In genomic region chr17:49230636-49231562, GRCh38 we compare ENCODE assay signal across 9 cellular contexts. TPM values are rescaled to one million over a fixed set of nuclear protein-coding genes. Genes with fewer than 3 reads are reported as not detected.
A peak's percentile ranks its signal among the peaks of the same experiment; 100 is the strongest.
DNase-seq lines count a peak whose midpoint lies in the region; ATAC-seq, FAIRE-seq and TF ChIP-seq lines count a peak whose summit lies in the region.
"Had no signal": no experiment of that assay in that cellular context is flagged by ENCODE, and none has a peak within 500 bp of the region (broad histone marks: within the 10 kb centered on the region; RNA-seq: fewer than 3 reads in every experiment).

PHOSPHO1 (minus strand) TSS chr17:49230787; CDS start chr17:49226691, 4,096 bp downstream.

- no peak for FAIRE-seq in keratinocyte (lab: Jason Lieb, UNC)
- FAIRE-seq: A204.1 had no signal

- H3K9ac ChIP-seq in keratinocyte (ENCODE audit: control insufficient read depth, extremely low read depth, insufficient read depth, low read length), result peak within 1 kb of the TSS; percentile 52

- H2AFZ ChIP-seq in keratinocyte (ENCODE audit: control insufficient read depth, low read length), result peak within 1 kb of the TSS; percentile 96

- CTCF ChIA-PET in WTC11 (lab: Charles Lee), result interaction anchor here (0.6 to 5.1 kb wide), 13 partner anchors 23 to 559 kb away, joined by 3 to 30 read pairs (median 5); no protein-coding TSS in a partner anchor

- TF ChIP-seq CTCF in WTC11 (IDR thresholded peaks at IDR 0.05), result no peak
- no peak for TF ChIP-seq CTCF in cardiac fibroblast (IDR thresholded peaks at IDR 0.05; ENCODE audit: low read depth, low read length)
- TF ChIP-seq CTCF in keratinocyte (optimal IDR thresholded peaks at IDR 0.05 in 1 of 3, IDR thresholded peaks at IDR 0.05 in 1 of 3, conservative IDR thresholded peaks at IDR 0.05 in 1 of 3; ENCODE audit: extremely low read depth in 1 of 3, insufficient read depth in 2 of 3, low read length in 3 of 3), result no peak

- peaks cover 3% of the 10 kb centered on the region for H3K4me1 ChIP-seq in keratinocyte (ENCODE audit: control insufficient read depth, extremely low read depth, insufficient read depth, low read length)

- peaks cover 70% of the 10 kb centered on the region for H3K27me3 Mint-ChIP-seq in WTC11 (ENCODE audit: low read depth)

- H3K9me3 Mint-ChIP-seq in WTC11, result no peaks in the 10 kb centered on the region

- peaks cover 44% of the 10 kb centered on the region for H3K27me3 ChIP-seq in keratinocyte (ENCODE audit: control insufficient read depth, extremely low read depth, insufficient read depth, low read length)

- H4K20me1 ChIP-seq in keratinocyte (ENCODE audit: control insufficient read depth, extremely low read depth, insufficient read depth, low read length), result no peaks in the 10 kb centered on the region

- H3K36me3 ChIP-seq in keratinocyte (ENCODE audit: control insufficient read depth in 2 of 2, extremely low read depth in 1 of 2, insufficient read depth in 2 of 2, low read length in 2 of 2), result no peaks in the 10 kb centered on the region

- peak; percentile 78 to 85 (median 78) for DNase-seq in NCI-H1417 (lab: John Stamatoyannopoulos, UW)
- DNase-seq in NCI-H1417 treated with DMSO at 0.1 percent for 48 hours (lab: John Stamatoyannopoulos, UW), result no peak
- peak; percentile 74 for DNase-seq in NCI-H2171 (lab: John Stamatoyannopoulos, UW)
- peak; percentile 94 for DNase-seq in WTC11 (ENCODE audit: low spot score)
- peak; percentile 78 to 83 for DNase-seq in cardiac fibroblast (ENCODE audit: low read depth in 2 of 2)
- DNase-seq in keratinocyte (ENCODE audit: low read depth, low spot score), result peak; percentile 13
- DNase-seq in stimulated activated CD4-positive, alpha-beta T cell treated with anti-CD3 and anti-CD28 coated beads, Interleukin-12 subunit alpha, Interleukin-12 subunit beta, amount 100 ng/mL, for 48 hours (ENCODE audit: low read depth in 2 of 3, low spot score in 1 of 3), result peak; percentile 65 to 84 (median 71)

- H3K9me3 ChIP-seq in keratinocyte (ENCODE audit: control insufficient read depth, low read depth, low read length), result no peaks in the 10 kb centered on the region

- H3K36me3 Mint-ChIP-seq in WTC11, result no peaks in the 10 kb centered on the region

- H3K9me1 ChIP-seq in keratinocyte (ENCODE audit: control insufficient read depth, extremely low read depth, insufficient read depth, low read length), result no peaks in the 10 kb centered on the region

- dilution Hi-C loops in keratinocyte (cut with MboI; ENCODE audit: extremely low pct_ligation_motif_present, low sequenced_read_pairs), result loop anchor here (10.0 kb wide), 1 partner anchor 64 kb away; no protein-coding TSS in a partner anchor

- H3K4me3 Mint-ChIP-seq in WTC11, result peak within 1 kb of the TSS; percentile 85

- H3K79me2 ChIP-seq in keratinocyte (ENCODE audit: control insufficient read depth, insufficient read depth, low read length), result no peaks in the 10 kb centered on the region

- H3K27ac Mint-ChIP-seq in WTC11, result no peak within 1 kb of the TSS

- peaks cover 25% of the 10 kb centered on the region for H3K4me1 Mint-ChIP-seq in WTC11

- ATAC-seq in HG02973 (IDR thresholded peaks at IDR 0.05; ENCODE audit: unreplicated experiment) (peak; percentile 85), WTC11 (peak; percentile 89)

- POLR2A ChIA-PET in WTC11 (lab: Charles Lee), result interaction anchor here (0.6 kb wide), 2 partner anchors 160 to 772 kb away, joined by 3 read pairs; no protein-coding TSS in a partner anchor

- H3K4me3 ChIP-seq in cardiac fibroblast (replicated peaks in 1 of 2; ENCODE audit: low read depth in 2 of 2, low read length in 2 of 2) (peak within 1 kb of the TSS; percentile 67 to 78), keratinocyte (ENCODE audit: control insufficient read depth in 2 of 3, extremely low read depth in 1 of 3, insufficient read depth in 2 of 3, low read depth in 1 of 3, low read length in 3 of 3) (peak within 1 kb of the TSS; percentile 58 to 73 (median 71))

- peak within 1 kb of the TSS; percentile 97 for H3K4me2 ChIP-seq in keratinocyte (ENCODE audit: control insufficient read depth, extremely low read depth, insufficient read depth, low read depth, low read length)

- H3K27ac ChIP-seq in keratinocyte (ENCODE audit: control insufficient read depth, insufficient read depth, low read length), result no peak within 1 kb of the TSS

TF ChIP-seq in WTC11, 78 proteins besides CTCF, POLR2A, EP300 and RAD21:
- TF ChIP-seq ELF4 (CRISPR knock-in tag; IDR thresholded peaks at IDR 0.05; ENCODE audit: low read depth), result no peak
- TF ChIP-seq ZNF232 (CRISPR knock-in tag; IDR thresholded peaks at IDR 0.05), result 0 out of 2 replicates have a peak, but pooled peaks have one; percentile 21
- peak; percentile 73 for TF ChIP-seq SP1 (CRISPR knock-in tag; conservative IDR thresholded peaks at IDR 0.05)
- 0 out of 2 replicates have a peak, but pooled peaks have one; percentile 48 for TF ChIP-seq KAT7 (CRISPR knock-in tag; IDR thresholded peaks at IDR 0.05; ENCODE audit: borderline replicate concordance)
- peak; percentile 68 for TF ChIP-seq NFYB (CRISPR knock-in tag; conservative IDR thresholded peaks at IDR 0.05; ENCODE audit: low read depth)
TF ChIP-seq in WTC11: peak in this region for 4.

RNA-seq across cellular contexts. Expression of gene PHOSPHO1, which starts in this region (rescaled TPM):
- total RNA-seq in WTC11 (2021), result 0.81 to 1.1 TPM (median 0.85 TPM) in 3 replicates
- polyA plus RNA-seq in keratinocyte, result 0.04 to 0.13 TPM (median 0.07 TPM) in 3 replicates
- not detected for polyA plus RNA-seq in keratinocyte (2011; ENCODE audit: low read depth)
- polyA plus RNA-seq in keratinocyte (2011; cell fraction: cytosol; rRNA removed), result 0.04 and 0.08 TPM in 2 replicates
- polyA plus RNA-seq in keratinocyte (2011; cell fraction: nucleus; rRNA removed), result 0.06 and 0.09 TPM in 2 replicates
- polyA plus RNA-seq in keratinocyte (2012; ENCODE audit: low replicate concordance), result 0.15 TPM in 1 of 2 replicates, not detected in the other
- polyA minus RNA-seq in keratinocyte, result 0.13 TPM in 1 of 3 replicates, not detected in the others
- not detected for polyA minus RNA-seq in keratinocyte (2011; cell fraction: cytosol; rRNA and poly(A)+ RNA removed)
- polyA minus RNA-seq in keratinocyte (2011; cell fraction: nucleus; rRNA and poly(A)+ RNA removed), result not detected in 2 replicates

Comparison
In these comparisons a context has a peak if more than half of its experiments do, and no peak if none do; other contexts are left out.
1. Peak in DNase-seq, H3K4me3 ChIP-seq, H3K9ac ChIP-seq and H3K4me2 ChIP-seq in keratinocyte; RNA of the gene not detected or under 1 TPM.